ENCODE assay signal across 15 cellular contexts in genomic region chr15:73599934-73600333, GRCh38. TPM values are rescaled to one million over a fixed set of nuclear protein-coding genes. Genes with fewer than 3 reads are reported as not detected.
A peak's percentile ranks its signal among the peaks of the same experiment; 100 is the strongest.
DNase-seq lines count a peak whose midpoint lies in the region; ATAC-seq, FAIRE-seq and TF ChIP-seq lines count a peak whose summit lies in the region.
"Had no signal": no experiment of that assay in that cellular context is flagged by ENCODE, and none has a peak within 500 bp of the region (broad histone marks: within the 10 kb centered on the region; RNA-seq: fewer than 3 reads in every experiment).

No MANE protein-coding gene starts in this region.

- H3K4me3 ChIP-seq in A549 (no peak overlapping the region), astrocyte (ENCODE audit: insufficient read depth, low read depth, low read length) (no peak overlapping the region), MM.1S (ENCODE audit: low read length) (no peak overlapping the region)

- peaks cover 49% of the 10 kb centered on the region for H3K4me1 Mint-ChIP-seq in astrocyte (ENCODE audit: low read depth, unreplicated experiment)

- H3K9me3 ChIP-seq in A549: no peaks in the 10 kb centered on the region
- no peaks in the 10 kb centered on the region for H3K9me3 ChIP-seq in astrocyte (ENCODE audit: insufficient read depth, low read depth, low read length)
- no peaks in the 10 kb centered on the region for H3K9me3 ChIP-seq in MM.1S (replicated peaks; ENCODE audit: insufficient read depth, low read length)

- H3K9me2 ChIP-seq in MM.1S (replicated peaks; ENCODE audit: insufficient read depth, low read length): no peaks in the 10 kb centered on the region

- peak overlapping the region; percentile 73 for H3K4me2 ChIP-seq in A549
- H3K4me2 ChIP-seq in astrocyte (ENCODE audit: low read length): no peak overlapping the region
- H3K4me2 ChIP-seq in MM.1S (ENCODE audit: low read depth, low read length): no peak overlapping the region

- H3K36me3 Mint-ChIP-seq in astrocyte (ENCODE audit: low read depth, unreplicated experiment): peaks cover 8% of the 10 kb centered on the region
- H3K36me3 Mint-ChIP-seq: natural killer cell had no signal

- no peak for TF ChIP-seq RAD21 in A549 (conservative IDR thresholded peaks at IDR 0.05 in 1 of 2, IDR thresholded peaks at IDR 0.05 in 1 of 2)

- no peaks in the 10 kb centered on the region for H3F3A ChIP-seq in MM.1S (ENCODE audit: insufficient read depth, low read length)

- H3K9me3 Mint-ChIP-seq in astrocyte (ENCODE audit: unreplicated experiment): no peaks in the 10 kb centered on the region
- H3K9me3 Mint-ChIP-seq: activated CD4-positive, alpha-beta T cell treated with anti-CD3 and anti-CD28 coated beads, Interleukin-2, amount 10 ng/mL, durations not matched to agents 7 days and 5 days; natural killer cell had no signal

- no peaks in the 10 kb centered on the region for H3K27me3 ChIP-seq in astrocyte (ENCODE audit: insufficient read depth, low read length)
- no peaks in the 10 kb centered on the region for H3K27me3 ChIP-seq in MM.1S (replicated peaks; ENCODE audit: insufficient read depth, low read length)

- peak; percentile 54 to 62; a peak in 4 of 6 replicates for ATAC-seq in A549

- H3K4me1 ChIP-seq in A549: peaks cover 41% of the 10 kb centered on the region
- peaks cover 27% of the 10 kb centered on the region for H3K4me1 ChIP-seq in astrocyte (ENCODE audit: insufficient read depth, low read length)
- no peaks in the 10 kb centered on the region for H3K4me1 ChIP-seq in MM.1S (ENCODE audit: low read length)

- H3K27me3 Mint-ChIP-seq in astrocyte (ENCODE audit: low read depth, unreplicated experiment): no peaks in the 10 kb centered on the region
- H3K27me3 Mint-ChIP-seq: activated CD4-positive, alpha-beta T cell treated with anti-CD3 and anti-CD28 coated beads, Interleukin-2, amount 10 ng/mL, durations not matched to agents 7 days and 5 days had no signal

- FAIRE-seq in A549 (lab: Jason Lieb, UNC): no peak
- FAIRE-seq in astrocyte (lab: Jason Lieb, UNC): no peak

- peak overlapping the region; percentile 60 for H3K4me3 Mint-ChIP-seq in astrocyte (ENCODE audit: unreplicated experiment)
- H3K4me3 Mint-ChIP-seq: activated CD4-positive, alpha-beta T cell treated with anti-CD3 and anti-CD28 coated beads, Interleukin-2, amount 10 ng/mL, durations not matched to agents 7 days and 5 days had no signal

- peak; percentile 35 to 53 for DNase-seq in A549 (ENCODE audit: low read depth in 1 of 2, low spot score in 1 of 2)
- peak; percentile 28 for DNase-seq in HS-5 (ENCODE audit: low read depth)
- DNase-seq in astrocyte (ENCODE audit: low read depth): peak; percentile 19
- peak; percentile 83 for DNase-seq in kidney tubule cell (ENCODE audit: low spot score)
- no peak for DNase-seq in MM.1S
- DNase-seq in NOMO-1 treated with DMSO at 0.1 percent for 48 hours (lab: John Stamatoyannopoulos, UW; ENCODE audit: unreplicated experiment): no peak
- DNase-seq in G401 (ENCODE audit: low spot score): no peak
- DNase-seq in SIG-M5 treated with dmso at 0.1 percent for 504 hours (lab: John Stamatoyannopoulos, UW; ENCODE audit: unreplicated experiment): no peak
- DNase-seq: activated CD4-positive, alpha-beta T cell treated with anti-CD3 and anti-CD28 coated beads, Interleukin-2, amount 10 ng/mL, durations not matched to agents 7 days and 5 days; activated gamma-delta T cell treated with Interleukin-2 at 50 U/mL for 16 hours; cerebellar nuclear complex; KG1; natural killer cell; NCI-H2029 treated with DMSO at 0.1 percent for 48 hours; T-helper 2 cell had no signal

- TF ChIP-seq EP300 in A549 (IDR thresholded peaks at IDR 0.05): no peak

- H3K27ac ChIP-seq in A549 (peak overlapping the region in 1 of 2 experiments; percentile 30; a peak in 1 of 6 replicates), astrocyte (ENCODE audit: low read depth, low read length) (peak overlapping the region; percentile 10), MM.1S (ENCODE audit: low read length) (no peak overlapping the region)

- TF ChIP-seq CTCF in A549 (IDR thresholded peaks at IDR 0.05): no peak
- TF ChIP-seq CTCF in astrocyte (IDR thresholded peaks at IDR 0.05; ENCODE audit: insufficient read depth, low read depth, low read length): no peak
- TF ChIP-seq CTCF in MM.1S (IDR thresholded peaks at IDR 0.05; ENCODE audit: low read length): no peak

- H3K79me2 ChIP-seq in astrocyte (ENCODE audit: insufficient read depth, low read length): peaks cover 99% of the 10 kb centered on the region
- peaks cover 83% of the 10 kb centered on the region for H3K79me2 ChIP-seq in MM.1S (ENCODE audit: low read length)

- peak overlapping the region; percentile 88 for H3K27ac Mint-ChIP-seq in astrocyte (ENCODE audit: unreplicated experiment)
- H3K27ac Mint-ChIP-seq: activated CD4-positive, alpha-beta T cell treated with anti-CD3 and anti-CD28 coated beads, Interleukin-2, amount 10 ng/mL, durations not matched to agents 7 days and 5 days; natural killer cell had no signal

- POLR2A ChIA-PET in A549 (lab: Yijun Ruan, JAX): no interaction called here

- H3K9ac ChIP-seq in astrocyte (ENCODE audit: low read length) (no peak overlapping the region), MM.1S (ENCODE audit: low read length) (no peak overlapping the region)

- CTCF ChIA-PET in A549 (lab: Yijun Ruan, JAX): interaction anchor here (9.8 kb wide), 1 partner anchor 35 kb away, joined by 99 read pairs; the partner anchor contains the start of gene NPTN

- WGBS in A549 (ENCODE audit: missing lambda C conversion rate): 69% methylated on average over 1 of the region's 1 CpG

- in situ Hi-C loops in G401 (cut with HindIII; ENCODE audit: low sequenced_read_pairs): no loop called here

- no peak for TF ChIP-seq POLR2A in A549 (IDR thresholded peaks at IDR 0.05; ENCODE audit: low read length)

- H4K20me1 ChIP-seq in astrocyte (ENCODE audit: insufficient read depth, low read length) (peaks cover 99% of the 10 kb centered on the region), MM.1S (ENCODE audit: insufficient read depth, low read length) (peaks cover 14% of the 10 kb centered on the region)

- no peaks in the 10 kb centered on the region for H3K36me3 ChIP-seq in astrocyte (ENCODE audit: insufficient read depth, low read length)
- H3K36me3 ChIP-seq in MM.1S (replicated peaks; ENCODE audit: insufficient read depth, low read length): no peaks in the 10 kb centered on the region

- H2AFZ ChIP-seq in astrocyte (ENCODE audit: low read depth, low read length): no peak overlapping the region
- H2AFZ ChIP-seq in MM.1S (ENCODE audit: low read length): no peak overlapping the region

TF ChIP-seq in A549, 52 proteins besides CTCF, POLR2A, EP300 and RAD21:
- TF ChIP-seq MYC (IDR thresholded peaks at IDR 0.05; ENCODE audit: borderline replicate concordance, low read length): no peak
- no peak for TF ChIP-seq FOSB (CRISPR knock-in tag; IDR thresholded peaks at IDR 0.05)
- TF ChIP-seq HEYL (CRISPR knock-in tag; IDR thresholded peaks at IDR 0.05): no peak
- no peak for TF ChIP-seq TP53 (CRISPR knock-in tag; IDR thresholded peaks at IDR 0.05)
- TF ChIP-seq BHLHE40 (IDR thresholded peaks at IDR 0.05; ENCODE audit: low read depth, low read length): no peak
- TF ChIP-seq HES2 (IDR thresholded peaks at IDR 0.05): no peak
- no peak for TF ChIP-seq ATOH8 (CRISPR knock-in tag; IDR thresholded peaks at IDR 0.05; ENCODE audit: low read depth)
- no peak for TF ChIP-seq HOXB5 (CRISPR knock-in tag; IDR thresholded peaks at IDR 0.05)
- TF ChIP-seq NFE2L2 (conservative IDR thresholded peaks at IDR 0.05; ENCODE audit: low read length): no peak
- no peak for TF ChIP-seq ZNF302 (CRISPR knock-in tag; IDR thresholded peaks at IDR 0.05)
- no peak for TF ChIP-seq FOSL2 (IDR thresholded peaks at IDR 0.05)
- TF ChIP-seq FOSL2 (CRISPR knock-in tag; IDR thresholded peaks at IDR 0.05): no peak
- no peak for TF ChIP-seq POLR2AphosphoS2 (conservative IDR thresholded peaks at IDR 0.05; ENCODE audit: low read length)

RNA-seq across cellular contexts. Expression of gene NPTN, which starts 33.3 kb away (rescaled TPM):
- polyA plus RNA-seq in A549 (2011; rRNA removed) (201 and 253 TPM in 2 replicates), A549 (2017; fragmentation: RNase III; extraction: RNeasy Plus Mini Kit Qiagen cat#74134 plus additional on column Dnase treatment) (138 to 150 TPM (median 145 TPM) in 3 replicates)
- polyA plus RNA-seq in A549 (2012; cell fraction: cytosol; rRNA removed): 152 and 184 TPM in 2 replicates
- polyA plus RNA-seq in A549 (2012; cell fraction: nucleus; rRNA removed): 108 and 126 TPM in 2 replicates
- 80.1 and 86.6 TPM in 2 replicates for polyA minus RNA-seq in A549 (2011; rRNA and poly(A)+ RNA removed)
- 281 and 305 TPM in 2 replicates for total RNA-seq in astrocyte
- total RNA-seq in G401 (2014; rRNA removed; shearing (Covaris generic)): 74.7 and 82.0 TPM in 2 replicates

Comparison
In these comparisons a context has a peak if more than half of its experiments do, and no peak if none do; other contexts are left out.
1. DNase-seq: peak in A549 (2 of 2), HS-5 (single experiment), astrocyte (single experiment) and kidney tubule cell (single experiment); none in MM.1S (single experiment), NOMO-1 treated with DMSO at 0.1 percent for 48 hours (single experiment), G401 (single experiment) and SIG-M5 treated with dmso at 0.1 percent for 504 hours (single experiment).